ENCODE assay signal across 19 cellular contexts in genomic region chr2:33180915-33181314, GRCh38.
"Had no signal": no experiment of that assay in that cellular context is flagged by ENCODE, and none has a peak within 500 bp of the region (broad histone marks: within the 10 kb centered on the region; RNA-seq: fewer than 3 reads in every experiment).

No MANE protein-coding gene starts in this region.

- H3K9me3 ChIP-seq: esophagus squamous epithelium, gastroesophageal sphincter, psoas muscle, testis had no signal

- H3K36me3 ChIP-seq: esophagus squamous epithelium had no signal

- ATAC-seq: effector memory CD8-positive, alpha-beta T cell; gastroesophageal sphincter; left colon; naive thymus-derived CD4-positive, alpha-beta T cell; psoas muscle; sciatic nerve; stimulated activated naive B cell treated with anti-CD40 and anti-IgM and Interleukin-4, amounts not matched to agents 10 μg/mL and 1 μg/mL and 100 μg/mL, for 72 hours; stimulated activated naive CD8-positive, alpha-beta T cell treated with anti-CD3 and anti-CD28 coated beads, Interleukin-15, amount 100 ng/mL, for 72 hours had no signal

- H3K27ac ChIP-seq: esophagus squamous epithelium, gastroesophageal sphincter, psoas muscle, skin epidermis, testis had no signal

- H3K27me3 ChIP-seq: esophagus squamous epithelium, gastroesophageal sphincter, testis had no signal

- H3K4me3 ChIP-seq: esophagus squamous epithelium, gastroesophageal sphincter, psoas muscle, skin epidermis, testis had no signal

- DNase-seq: effector memory CD8-positive, alpha-beta T cell; esophagus squamous epithelium; foreskin fibroblast; glutamatergic neuron; kidney; left colon; naive thymus-derived CD4-positive, alpha-beta T cell; nephron progenitor cell; psoas muscle; retina; stimulated activated CD4-positive, alpha-beta T cell treated with anti-CD3 and anti-CD28 coated beads, Interleukin-2, amount 100 ng/mL, for 24 hours; stimulated activated CD4-positive, alpha-beta T cell treated with anti-CD3 and anti-CD28 coated beads, Interleukin-4, amount 100 ng/mL, for 4 hours; stimulated activated naive B cell treated with anti-CD40 and anti-IgM and Interleukin-4, amounts not matched to agents 10 μg/mL and 1 μg/mL and 100 μg/mL, for 72 hours; stimulated activated naive CD8-positive, alpha-beta T cell treated with anti-CD3 and anti-CD28 coated beads, Interleukin-15, amount 100 ng/mL, for 72 hours; testis had no signal

- H3K4me1 ChIP-seq: esophagus squamous epithelium, psoas muscle, testis had no signal

- FAIRE-seq: kidney, urothelium cell line had no signal
